ENCODE assay signal across 11 cellular contexts in genomic region chr14:68364823-68365222, GRCh38.
DNase-seq lines count a peak whose midpoint lies in the region; ATAC-seq, FAIRE-seq and TF ChIP-seq lines count a peak whose summit lies in the region.
"Had no signal": no experiment of that assay in that cellular context is flagged by ENCODE, and none has a peak within 500 bp of the region (broad histone marks: within the 10 kb centered on the region; RNA-seq: fewer than 3 reads in every experiment).

No MANE protein-coding gene starts in this region.

- peak overlapping the region in 1 of 4 donors; percentile 58 for H3K4me3 Mint-ChIP-seq in IgD-negative memory B cell
- no peak overlapping the region for H3K4me3 Mint-ChIP-seq in activated CD4-positive, alpha-beta T cell treated with anti-CD3 and anti-CD28 coated beads for 36 hours
- H3K4me3 Mint-ChIP-seq: T-helper 1 cell treated with Interleukin-12 subunit alpha and Interleukin-12 subunit beta and Interleukin-4 antibody, amounts not matched to agents 30 μg/mL and 1 μg/mL, for 36 hours had no signal

- peak overlapping the region; percentile 1 to 76 (median 47) for H3K27ac Mint-ChIP-seq in IgD-negative memory B cell
- no peak overlapping the region for H3K27ac Mint-ChIP-seq in activated CD4-positive, alpha-beta T cell treated with anti-CD3 and anti-CD28 coated beads for 36 hours
- H3K27ac Mint-ChIP-seq: T-helper 1 cell treated with Interleukin-12 subunit alpha and Interleukin-12 subunit beta and Interleukin-4 antibody, amounts not matched to agents 30 μg/mL and 1 μg/mL, for 36 hours had no signal

- H3K9me3 ChIP-seq in lung (ENCODE audit: control insufficient read depth in 2 of 2, insufficient read depth in 1 of 2, low read length in 1 of 2) (no peaks in the 10 kb centered on the region), stomach smooth muscle (ENCODE audit: control insufficient read depth in 2 of 2, low read length in 2 of 2) (no peaks in the 10 kb centered on the region)

- H3K4me1 ChIP-seq in lung (ENCODE audit: control insufficient read depth in 2 of 2, insufficient read depth in 2 of 2, low read length in 2 of 2) (peaks cover 6 to 9% of the 10 kb centered on the region in 2 donors), stomach smooth muscle (ENCODE audit: control insufficient read depth, insufficient read depth, low read length) (peaks cover 23% of the 10 kb centered on the region)

- 71 to 82% methylated on average over 7 of the region's 7 CpGs for WGBS in lung, 2 donors

- H3K9me3 Mint-ChIP-seq in IgD-negative memory B cell: peaks cover 0 to 3% (median 0%) of the 10 kb centered on the region in 3 donors
- H3K9me3 Mint-ChIP-seq in activated CD4-positive, alpha-beta T cell treated with anti-CD3 and anti-CD28 coated beads for 36 hours (ENCODE audit: low read depth): no peaks in the 10 kb centered on the region
- H3K9me3 Mint-ChIP-seq: T-helper 1 cell treated with Interleukin-12 subunit alpha and Interleukin-12 subunit beta and Interleukin-4 antibody, amounts not matched to agents 30 μg/mL and 1 μg/mL, for 36 hours had no signal

- no peak overlapping the region for H3K9ac ChIP-seq in stomach smooth muscle (ENCODE audit: low read length in 2 of 2)

- H3K36me3 ChIP-seq in bronchial epithelial cell (ENCODE audit: control insufficient read depth, insufficient read depth, low read length) (no peaks in the 10 kb centered on the region), lung (ENCODE audit: control insufficient read depth in 2 of 2, insufficient read depth in 2 of 2, low read length in 2 of 2) (no peaks in the 10 kb centered on the region), stomach smooth muscle (ENCODE audit: control insufficient read depth in 2 of 2, insufficient read depth in 2 of 2, low read length in 2 of 2) (no peaks in the 10 kb centered on the region)

- CTCF ChIA-PET in activated CD4-positive, alpha-beta T cell treated with anti-CD3 and anti-CD28 coated beads for 36 hours (lab: Charles Lee): interaction anchor here (0.6 to 1.1 kb wide), 3 partner anchors 8 to 404 kb away, joined by 3 read pairs; no protein-coding TSS in a partner anchor

- H3K27me3 Mint-ChIP-seq in IgD-negative memory B cell: peaks cover 3% of the 10 kb centered on the region
- no peaks in the 10 kb centered on the region for H3K27me3 Mint-ChIP-seq in activated CD4-positive, alpha-beta T cell treated with anti-CD3 and anti-CD28 coated beads for 36 hours

- intact Hi-C loops in activated CD4-positive, alpha-beta T cell treated with anti-CD3 and anti-CD28 coated beads for 36 hours (cut with DNase I, micrococcal nuclease): loop anchor here (5.0 kb wide), 4 partner anchors 78 to 452 kb away; partner anchors contain the start of gene ZFP36L1 (in 1 of the 2)

- H3K36me3 Mint-ChIP-seq in IgD-negative memory B cell: peaks cover 2% of the 10 kb centered on the region
- H3K36me3 Mint-ChIP-seq in activated CD4-positive, alpha-beta T cell treated with anti-CD3 and anti-CD28 coated beads for 36 hours (ENCODE audit: low read depth): no peaks in the 10 kb centered on the region

- no peak for TF ChIP-seq CTCF in bronchial epithelial cell (IDR thresholded peaks at IDR 0.05; ENCODE audit: insufficient read depth, low read length, severe bottlenecking)
- TF ChIP-seq CTCF in lung (IDR thresholded peaks at IDR 0.05; ENCODE audit: control extremely low read depth, extremely low read depth): no peak
- TF ChIP-seq CTCF in D721Med (IDR thresholded peaks at IDR 0.05; ENCODE audit: insufficient read depth, missing control alignments): no peak

- FAIRE-seq in bronchial epithelial cell (lab: Jason Lieb, UNC) (no peak), D721Med (lab: Jason Lieb, UNC) (no peak)
- FAIRE-seq: GM19239 had no signal

- H3K4me3 ChIP-seq in bronchial epithelial cell (ENCODE audit: low read depth, low read length) (no peak overlapping the region), lung (no peak overlapping the region), stomach smooth muscle (ENCODE audit: low read length in 2 of 2) (peak overlapping the region in 1 of 2 donors; percentile 36)

- no peak for ATAC-seq in lung (ENCODE audit: insufficient read depth, low FRiP score)
- no peak for ATAC-seq in activated CD4-positive, alpha-beta T cell treated with anti-CD3 and anti-CD28 coated beads for 36 hours

- peak overlapping the region; percentile 13 to 74 for H3K27ac ChIP-seq in lung (ENCODE audit: low read depth in 1 of 2, low read length in 1 of 2)
- peak overlapping the region; percentile 50 for H3K27ac ChIP-seq in stomach smooth muscle (ENCODE audit: low read length)

- peaks cover 62 to 66% (median 62%) of the 10 kb centered on the region in 3 donors for H3K4me1 Mint-ChIP-seq in IgD-negative memory B cell
- H3K4me1 Mint-ChIP-seq in activated CD4-positive, alpha-beta T cell treated with anti-CD3 and anti-CD28 coated beads for 36 hours: peaks cover 44% of the 10 kb centered on the region

- H3K27me3 ChIP-seq in bronchial epithelial cell (ENCODE audit: control insufficient read depth, insufficient read depth, low read length) (no peaks in the 10 kb centered on the region), lung (ENCODE audit: control insufficient read depth, insufficient read depth) (no peaks in the 10 kb centered on the region), stomach smooth muscle (ENCODE audit: control insufficient read depth in 1 of 2, insufficient read depth in 2 of 2, low read length in 2 of 2) (no peaks in the 10 kb centered on the region)

- POLR2A ChIA-PET in activated CD4-positive, alpha-beta T cell treated with anti-CD3 and anti-CD28 coated beads for 36 hours (lab: Charles Lee): no interaction called here

- DNase-seq in bronchial epithelial cell (ENCODE audit: low read depth) (peak; percentile 34), lung (ENCODE audit: low spot score) (no peak), dermis blood vessel endothelial cell (no peak), D721Med (ENCODE audit: insufficient read length, low spot score) (no peak)
- DNase-seq in stimulated activated CD4-positive, alpha-beta T cell treated with anti-CD3 and anti-CD28 coated beads, Interleukin-2, amount 100 ng/mL, for 48 hours: no peak
- DNase-seq in activated CD4-positive, alpha-beta T cell treated with anti-CD3 and anti-CD28 coated beads for 36 hours: no peak
- DNase-seq: NCI-H1694 had no signal
